ENCODE assay signal across 26 cellular contexts in genomic region chr1:88727205-88727604, GRCh38.
"Had no signal": no experiment of that assay in that cellular context is flagged by ENCODE, and none has a peak within 500 bp of the region (broad histone marks: within the 10 kb centered on the region; RNA-seq: fewer than 3 reads in every experiment).

No MANE protein-coding gene starts in this region.

- H3K27me3 Mint-ChIP-seq: naive thymus-derived CD4-positive, alpha-beta T cell; progenitor cell of endocrine pancreas; type B pancreatic cell had no signal

- H3K27ac ChIP-seq: colonic mucosa, esophagus squamous epithelium, heart right ventricle, parathyroid adenoma, sigmoid colon, stomach, thyroid gland had no signal

- H3K27ac Mint-ChIP-seq: progenitor cell of endocrine pancreas; stimulated activated effector memory CD8-positive, alpha-beta T cell treated with anti-CD3 and anti-CD28 coated beads, Interleukin-12 subunit alpha, Interleukin-12 subunit beta, amount 100 ng/mL, for 72 hours had no signal

- H3K4me3 Mint-ChIP-seq: stimulated activated effector memory CD8-positive, alpha-beta T cell treated with anti-CD3 and anti-CD28 coated beads, Interleukin-12 subunit alpha, Interleukin-12 subunit beta, amount 100 ng/mL, for 72 hours; type B pancreatic cell had no signal

- H3K9me3 ChIP-seq: colonic mucosa, esophagus squamous epithelium, heart right ventricle, left lung, sigmoid colon, stomach, thyroid gland had no signal

- H3K4me3 ChIP-seq: colonic mucosa, esophagus squamous epithelium, heart right ventricle, left lung, sigmoid colon, stomach, thyroid gland had no signal

- H3K9ac ChIP-seq: parathyroid adenoma had no signal

- FAIRE-seq: endometrium, islet of Langerhans had no signal

- H3K36me3 ChIP-seq: left lung, sigmoid colon, thyroid gland had no signal

- H3K9me3 Mint-ChIP-seq: stimulated activated effector memory CD8-positive, alpha-beta T cell treated with anti-CD3 and anti-CD28 coated beads, Interleukin-12 subunit alpha, Interleukin-12 subunit beta, amount 100 ng/mL, for 72 hours; type B pancreatic cell had no signal

- H3K27me3 ChIP-seq: colonic mucosa, esophagus squamous epithelium, heart right ventricle, left lung, sigmoid colon, stomach, thyroid gland had no signal

- H3K4me1 ChIP-seq: parathyroid adenoma had no signal

- H2AFZ ChIP-seq: parathyroid adenoma had no signal

- DNase-seq: colonic mucosa; dermis blood vessel endothelial cell; effector memory CD4-positive, alpha-beta T cell; erythroblast; esophagus squamous epithelium; foreskin melanocyte; glutamatergic neuron; heart right ventricle; hippocampal formation; left cardiac atrium; left lung; mesendoderm; midbrain; naive thymus-derived CD4-positive, alpha-beta T cell; sigmoid colon; stimulated activated CD4-positive, alpha-beta T cell treated with anti-CD3 and anti-CD28 coated beads, Interleukin-2, amount 100 ng/mL, for 24 hours; stimulated activated CD4-positive, alpha-beta T cell treated with anti-CD3 and anti-CD28 coated beads, Interleukin-4, amount 100 ng/mL, for 24 hours; stimulated activated naive CD4-positive, alpha-beta T cell treated with Interleukin-2 at 50 U/mL for 16 hours; stomach; thyroid gland had no signal

- ATAC-seq: heart right ventricle; left cardiac atrium; left lung; naive thymus-derived CD4-positive, alpha-beta T cell; stimulated activated effector memory CD8-positive, alpha-beta T cell treated with anti-CD3 and anti-CD28 coated beads, Interleukin-12 subunit alpha, Interleukin-12 subunit beta, amount 100 ng/mL, for 72 hours had no signal
